ENCODE assay signal across 8 cellular contexts in genomic region chr5:57173318-57174127, GRCh38. TPM values are rescaled to one million over a fixed set of nuclear protein-coding genes. Genes with fewer than 3 reads are reported as not detected.
DNase-seq lines count a peak whose midpoint lies in the region; ATAC-seq and TF ChIP-seq lines count a peak whose summit lies in the region.

TSS of gene GPBP1 (plus strand) at chr5:57174059. CDS start at chr5:57214131, 40,072 bp downstream.

- H3K9me3 Mint-ChIP-seq in H9 (peaks cover 0 to 4% of the 10 kb centered on the region in 2 experiments; a peak in 2 of 5 replicates), nephron progenitor cell (no peaks in the 10 kb centered on the region)
- H3K9me3 Mint-ChIP-seq in stimulated activated naive CD8-positive, alpha-beta T cell treated with anti-CD3 and anti-CD28 coated beads, Interleukin-15, amount 100 ng/mL, for 72 hours = no peaks in the 10 kb centered on the region

- no peak within 1 kb of the TSS for H3K23ac ChIP-seq in H9 (ENCODE audit: insufficient read length, low read depth, low read length)

- H3K9ac ChIP-seq in H9 (ENCODE audit: extremely low read depth, insufficient read length, low read length) = peak within 1 kb of the TSS; percentile 91

- DNase-seq in ELR (ENCODE audit: low read depth) (peak; percentile 99), H9 (peak; percentile 96), MG63 (peak; percentile 99), SHP77 treated with DMSO at 0.1 percent for 48 hours (lab: John Stamatoyannopoulos, UW) (peak; percentile 90), fibroblast of the aortic adventitia (ENCODE audit: low read depth) (peak; percentile 100), nephron progenitor cell (peak; percentile 98)
- peak; percentile 99 for DNase-seq in activated effector memory CD4-positive, alpha-beta T cell treated with anti-CD3 and anti-CD28 coated beads, Interleukin-2, amount 50 U/mL, for 16 hours
- DNase-seq in stimulated activated naive CD8-positive, alpha-beta T cell treated with anti-CD3 and anti-CD28 coated beads, Interleukin-15, amount 100 ng/mL, for 72 hours = peak; percentile 98

- no peak within 1 kb of the TSS for H2BK15ac ChIP-seq in H9 (ENCODE audit: low read depth, low read length)

- peak within 1 kb of the TSS; percentile 92 for H3K27ac ChIP-seq in H9 (ENCODE audit: insufficient read length, low read depth, low read length)

- H3T11ph ChIP-seq in H9 (ENCODE audit: low read length) = no peak within 1 kb of the TSS

- H3K4me1 Mint-ChIP-seq in H9 (peaks cover 29 to 35% of the 10 kb centered on the region in 2 experiments), nephron progenitor cell (peaks cover 40% of the 10 kb centered on the region)
- peaks cover 20% of the 10 kb centered on the region for H3K4me1 Mint-ChIP-seq in stimulated activated naive CD8-positive, alpha-beta T cell treated with anti-CD3 and anti-CD28 coated beads, Interleukin-15, amount 100 ng/mL, for 72 hours

- H3K27me3 ChIP-seq in H9 (ENCODE audit: insufficient read depth, low read length) (no peaks in the 10 kb centered on the region), MG63 (no peaks in the 10 kb centered on the region)

- H2AFZ ChIP-seq in H9 (ENCODE audit: low read length) = no peak within 1 kb of the TSS

- peak within 1 kb of the TSS; percentile 94 for H3K14ac ChIP-seq in H9 (ENCODE audit: insufficient read depth, low read length)

- no peak within 1 kb of the TSS for H2AK5ac ChIP-seq in H9 (ENCODE audit: insufficient read length, low read length)

- peak within 1 kb of the TSS; percentile 60 for H4K5ac ChIP-seq in H9 (ENCODE audit: insufficient read length, low read depth, low read length)

- H3K4me3 ChIP-seq in MG63 = peak within 1 kb of the TSS; percentile 100
- H3K4me3 ChIP-seq in fibroblast of the aortic adventitia (ENCODE audit: low read depth, low read length) = peak within 1 kb of the TSS; percentile 95

- peak within 1 kb of the TSS; percentile 61 for H3K4ac ChIP-seq in H9 (ENCODE audit: low read depth, low read length)

- H3K9me3 ChIP-seq in H9 (ENCODE audit: control insufficient read depth, low read depth, low read length) (no peaks in the 10 kb centered on the region), MG63 (no peaks in the 10 kb centered on the region)

- ATAC-seq in stimulated activated naive CD8-positive, alpha-beta T cell treated with anti-CD3 and anti-CD28 coated beads, Interleukin-15, amount 100 ng/mL, for 72 hours = peak; percentile 80

- H4K91ac ChIP-seq in H9 (ENCODE audit: insufficient read length, low read depth, low read length) = peak within 1 kb of the TSS; percentile 89

- no CpG with 5 or more reads among the region's 83 CpGs for WGBS in H9 (ENCODE audit: extremely low coverage, insufficient read length, low lambda C conversion rate)

- no peak within 1 kb of the TSS for H2BK20ac ChIP-seq in H9 (ENCODE audit: low read depth, low read length, poor library complexity, severe bottlenecking)

- H4K8ac ChIP-seq in H9 (replicated peaks; ENCODE audit: insufficient read length, low read depth, low read length) = no peak within 1 kb of the TSS

- peak within 1 kb of the TSS; percentile 6 for H2BK12ac ChIP-seq in H9 (ENCODE audit: insufficient read length, low read depth, low read length)

- H3K4me2 ChIP-seq in H9 (ENCODE audit: insufficient read depth, insufficient read length, low read length) = peak within 1 kb of the TSS; percentile 69

- peaks cover 35% of the 10 kb centered on the region; the same call in 1 of the 2 replicates for H3K79me2 ChIP-seq in H9 (ENCODE audit: insufficient read depth, low read length)

- H3K4me3 Mint-ChIP-seq in H9 (peak within 1 kb of the TSS; percentile 98), nephron progenitor cell (peak within 1 kb of the TSS; percentile 93)
- H3K4me3 Mint-ChIP-seq in stimulated activated naive CD8-positive, alpha-beta T cell treated with anti-CD3 and anti-CD28 coated beads, Interleukin-15, amount 100 ng/mL, for 72 hours = peak within 1 kb of the TSS; percentile 93 to 97

- H3K56ac ChIP-seq in H9 (ENCODE audit: insufficient read length, low read depth, low read length) = peak within 1 kb of the TSS; percentile 41

- H3K79me1 ChIP-seq in H9 (ENCODE audit: insufficient read depth, low read depth, low read length, poor library complexity, severe bottlenecking) = no peaks in the 10 kb centered on the region

- peak within 1 kb of the TSS; percentile 96 for H2BK120ac ChIP-seq in H9 (ENCODE audit: low read depth, low read length, poor library complexity, severe bottlenecking)

- H3K27ac Mint-ChIP-seq in H9 (peak within 1 kb of the TSS; percentile 100), nephron progenitor cell (peak within 1 kb of the TSS; percentile 100)
- H3K27ac Mint-ChIP-seq in stimulated activated naive CD8-positive, alpha-beta T cell treated with anti-CD3 and anti-CD28 coated beads, Interleukin-15, amount 100 ng/mL, for 72 hours = peak within 1 kb of the TSS; percentile 98 to 99

- H3K36me3 Mint-ChIP-seq in H9 (ENCODE audit: insufficient read depth in 1 of 3, low read depth in 3 of 3) (peaks cover 21 to 32% (median 29%) of the 10 kb centered on the region in 3 experiments), nephron progenitor cell (ENCODE audit: low read depth) (peaks cover 20% of the 10 kb centered on the region)

- TF ChIP-seq CTCF in H9 (conservative IDR thresholded peaks at IDR 0.05) = no peak
- no peak for TF ChIP-seq CTCF in fibroblast of the aortic adventitia (IDR thresholded peaks at IDR 0.05; ENCODE audit: insufficient read depth, low read length)
- no peak for TF ChIP-seq CTCF in nephron progenitor cell (IDR thresholded peaks at IDR 0.05)

- peak within 1 kb of the TSS; percentile 97 for H3K18ac ChIP-seq in H9 (ENCODE audit: insufficient read length, low read depth, low read length)

- H3K4me1 ChIP-seq in H9 (ENCODE audit: insufficient read depth, low read length) = no peaks in the 10 kb centered on the region

- peak within 1 kb of the TSS; percentile 25 for H2BK5ac ChIP-seq in H9 (ENCODE audit: insufficient read length, low read length)

- no peaks in the 10 kb centered on the region for H4K20me1 ChIP-seq in H9 (ENCODE audit: control insufficient read depth, insufficient read depth, insufficient read length)

- H3K23me2 ChIP-seq in H9 (ENCODE audit: insufficient read length, low read depth, low read length, poor library complexity, severe bottlenecking) = peaks cover 3% of the 10 kb centered on the region

- peaks cover 30% of the 10 kb centered on the region for H3K36me3 ChIP-seq in MG63

- H3K27me3 Mint-ChIP-seq in H9 (ENCODE audit: low read depth) = peaks cover 2% of the 10 kb centered on the region; the same call in 1 of the 2 replicates
- no peaks in the 10 kb centered on the region for H3K27me3 Mint-ChIP-seq in nephron progenitor cell (ENCODE audit: low read depth, poor library complexity)
- no peaks in the 10 kb centered on the region for H3K27me3 Mint-ChIP-seq in stimulated activated naive CD8-positive, alpha-beta T cell treated with anti-CD3 and anti-CD28 coated beads, Interleukin-15, amount 100 ng/mL, for 72 hours

RNA-seq across cellular contexts. Expression of gene GPBP1, which starts in this region (rescaled TPM):
- total RNA-seq in H9 (2021) (108 and 112 TPM in 2 replicates), fibroblast of the aortic adventitia (ENCODE audit: low replicate concordance) (73.6 and 113 TPM in 2 replicates)
- 37.4 and 55.2 TPM in 2 replicates for total RNA-seq in MG63 (2014; rRNA removed; shearing (Covaris generic); ENCODE audit: low replicate concordance)

Comparison
In these comparisons a context has a peak if more than half of its experiments do, and no peak if none do; other contexts are left out.
1. Peak in every context shown above with its lines: DNase-seq, ATAC-seq, H3K4me3 ChIP-seq and H3K27ac ChIP-seq.